ENCODE assay signal across 10 cellular contexts in the genomic region with DNA sequence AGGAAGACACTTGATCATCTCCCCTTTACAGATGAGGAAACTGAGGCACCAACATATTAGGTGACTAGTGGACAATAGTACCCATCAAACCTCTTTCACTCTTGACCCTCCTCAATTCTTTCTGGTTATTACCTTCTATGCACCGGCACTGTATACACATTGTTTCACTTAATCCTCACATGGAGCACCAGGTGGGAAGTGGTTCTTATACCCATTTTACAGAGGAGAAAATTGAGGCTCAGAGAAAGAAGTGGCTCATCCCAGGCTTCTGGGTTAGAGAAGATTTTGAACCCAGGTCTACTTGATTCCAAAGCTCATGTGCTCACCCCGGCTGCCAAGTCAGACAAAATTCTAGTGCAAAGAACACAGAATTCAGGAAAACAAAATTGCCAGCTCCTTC.
"Had no signal": no experiment of that assay in that cellular context is flagged by ENCODE, and none has a peak within 500 bp of the region (broad histone marks: within the 10 kb centered on the region; RNA-seq: fewer than 3 reads in every experiment).

No MANE protein-coding gene starts in this region.

- ATAC-seq: GM23338, HCT116 had no signal

- H3K9ac ChIP-seq: GM23248 had no signal

- H3K4me1 Mint-ChIP-seq: GM23338 had no signal

- H3K4me3 Mint-ChIP-seq: GM23338, H9, HFFc6 had no signal

- H3K27ac ChIP-seq: GM23248 had no signal

- H3K4me1 ChIP-seq: HAP-1 had no signal

- DNase-seq: GM23248, GOT3, H9, HCEC 1CT, HFFc6 had no signal

- FAIRE-seq: H1, H54 had no signal

- H3K36me3 ChIP-seq: HAP-1 had no signal

- H2AFZ ChIP-seq: GM23248, GM23338 had no signal

- H3K4me2 ChIP-seq: GM23338 had no signal

- H3K4me3 ChIP-seq: GM23248, GM23338, HAP-1 had no signal

- H3K27ac Mint-ChIP-seq: GM23338, H9, HFFc6 had no signal

- H3K9me3 Mint-ChIP-seq: GM23338, H9, HFFc6 had no signal

- H3K9me3 ChIP-seq: HAP-1 had no signal
